In genomic region chr19:37979547-37980082, GRCh38 we compare ENCODE assay signal across 2 cellular contexts.
A peak's percentile ranks its signal among the peaks of the same experiment; 100 is the strongest.
TF ChIP-seq lines count a peak whose summit lies in the region.

No MANE protein-coding gene starts in this region.

TF ChIP-seq in HEK293, 187 proteins besides CTCF, POLR2A, EP300 and RAD21 (continued from another document and continues in another):
- TF ChIP-seq ZBTB11 (tag by site-specific recombination; conservative IDR thresholded peaks at IDR 0.05; ENCODE audit: low read depth): no peak
- TF ChIP-seq ZNF580 (tag by site-specific recombination; IDR thresholded peaks at IDR 0.05): no peak
- TF ChIP-seq ZNF239 (tag by site-specific recombination; IDR thresholded peaks at IDR 0.05): no peak
- TF ChIP-seq ZNF548 (tag by site-specific recombination; IDR thresholded peaks at IDR 0.05): no peak
- TF ChIP-seq MEIS1 (CRISPR knock-in tag; IDR thresholded peaks at IDR 0.05; ENCODE audit: borderline replicate concordance): no peak
- TF ChIP-seq ZNF302 (tag by site-specific recombination; IDR thresholded peaks at IDR 0.05; ENCODE audit: low read depth): no peak; the same call in 1 of the 2 replicates
- no peak for TF ChIP-seq ZNF311 (tag by site-specific recombination; IDR thresholded peaks at IDR 0.05; ENCODE audit: borderline replicate concordance)
- no peak for TF ChIP-seq ZNF132 (tag by site-specific recombination; IDR thresholded peaks at IDR 0.05; ENCODE audit: borderline replicate concordance)
- TF ChIP-seq ZNF776 (tag by site-specific recombination; IDR thresholded peaks at IDR 0.05; ENCODE audit: borderline replicate concordance): no peak
- TF ChIP-seq ZNF366 (tag by site-specific recombination; conservative IDR thresholded peaks at IDR 0.05): no peak; the same call in 1 of the 2 replicates
- no peak for TF ChIP-seq ZNF404 (tag by site-specific recombination; IDR thresholded peaks at IDR 0.05)
- TF ChIP-seq ZEB2 (tag by site-specific recombination; IDR thresholded peaks at IDR 0.05): peak; percentile 41; the same call in 1 of the 2 replicates
- no peak for TF ChIP-seq ZBTB21 (tag by site-specific recombination; IDR thresholded peaks at IDR 0.05)
- no peak for TF ChIP-seq ZNF621 (tag by site-specific recombination; IDR thresholded peaks at IDR 0.05)
- TF ChIP-seq ZNF549 (tag by site-specific recombination; IDR thresholded peaks at IDR 0.05): no peak
- TF ChIP-seq ZNF416 (tag by site-specific recombination; IDR thresholded peaks at IDR 0.05): no peak
- TF ChIP-seq ZNF660 (tag by site-specific recombination; IDR thresholded peaks at IDR 0.05): no peak; the same call in none of the 2 replicates
- TF ChIP-seq, protein P1, sequence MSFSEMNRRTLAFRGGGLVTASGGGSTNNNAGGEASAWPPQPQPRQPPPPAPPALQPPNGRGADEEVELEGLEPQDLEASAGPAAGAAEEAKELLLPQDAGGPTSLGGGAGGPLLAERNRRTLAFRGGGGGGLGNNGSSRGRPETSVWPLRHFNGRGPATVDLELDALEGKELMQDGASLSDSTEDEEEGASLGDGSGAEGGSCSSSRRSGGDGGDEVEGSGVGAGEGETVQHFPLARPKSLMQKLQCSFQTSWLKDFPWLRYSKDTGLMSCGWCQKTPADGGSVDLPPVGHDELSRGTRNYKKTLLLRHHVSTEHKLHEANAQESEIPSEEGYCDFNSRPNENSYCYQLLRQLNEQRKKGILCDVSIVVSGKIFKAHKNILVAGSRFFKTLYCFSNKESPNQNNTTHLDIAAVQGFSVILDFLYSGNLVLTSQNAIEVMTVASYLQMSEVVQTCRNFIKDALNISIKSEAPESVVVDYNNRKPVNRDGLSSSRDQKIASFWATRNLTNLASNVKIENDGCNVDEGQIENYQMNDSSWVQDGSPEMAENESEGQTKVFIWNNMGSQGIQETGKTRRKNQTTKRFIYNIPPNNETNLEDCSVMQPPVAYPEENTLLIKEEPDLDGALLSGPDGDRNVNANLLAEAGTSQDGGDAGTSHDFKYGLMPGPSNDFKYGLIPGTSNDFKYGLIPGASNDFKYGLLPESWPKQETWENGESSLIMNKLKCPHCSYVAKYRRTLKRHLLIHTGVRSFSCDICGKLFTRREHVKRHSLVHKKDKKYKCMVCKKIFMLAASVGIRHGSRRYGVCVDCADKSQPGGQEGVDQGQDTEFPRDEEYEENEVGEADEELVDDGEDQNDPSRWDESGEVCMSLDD (tag by site-specific recombination; IDR thresholded peaks at IDR 0.05): 0 out of 2 replicates have a peak, but pooled peaks have one; percentile 43
- peak; percentile 46; the same call in 1 of the 2 replicates for TF ChIP-seq ZSCAN16 (tag by site-specific recombination; IDR thresholded peaks at IDR 0.05)
- peak; percentile 79 for TF ChIP-seq SCRT1 (tag by site-specific recombination; IDR thresholded peaks at IDR 0.05; ENCODE audit: borderline replicate concordance)
- TF ChIP-seq ZNF701 (tag by site-specific recombination; IDR thresholded peaks at IDR 0.05): no peak
- TF ChIP-seq BCL11B (tag by site-specific recombination; IDR thresholded peaks at IDR 0.05; ENCODE audit: low read depth): no peak
- TF ChIP-seq, protein P2, sequence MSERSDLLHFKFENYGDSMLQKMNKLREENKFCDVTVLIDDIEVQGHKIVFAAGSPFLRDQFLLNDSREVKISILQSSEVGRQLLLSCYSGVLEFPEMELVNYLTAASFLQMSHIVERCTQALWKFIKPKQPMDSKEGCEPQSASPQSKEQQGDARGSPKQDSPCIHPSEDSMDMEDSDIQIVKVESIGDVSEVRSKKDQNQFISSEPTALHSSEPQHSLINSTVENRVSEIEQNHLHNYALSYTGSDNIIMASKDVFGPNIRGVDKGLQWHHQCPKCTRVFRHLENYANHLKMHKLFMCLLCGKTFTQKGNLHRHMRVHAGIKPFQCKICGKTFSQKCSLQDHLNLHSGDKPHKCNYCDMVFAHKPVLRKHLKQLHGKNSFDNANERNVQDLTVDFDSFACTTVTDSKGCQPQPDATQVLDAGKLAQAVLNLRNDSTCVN (tag by site-specific recombination; optimal IDR thresholded peaks at IDR 0.05): peak; percentile 31
- no peak for TF ChIP-seq ZNF555 (tag by site-specific recombination; conservative IDR thresholded peaks at IDR 0.05)

TF ChIP-seq in HepG2, 621 proteins besides CTCF, POLR2A, EP300 and RAD21 (continued from another document and continues in another):
- TF ChIP-seq ZBTB33 (CRISPR knock-in tag; IDR thresholded peaks at IDR 0.05): 0 out of 2 replicates have a peak, but pooled peaks have one; percentile 11
- peak; percentile 87 for TF ChIP-seq ZNF263 (CRISPR knock-in tag; IDR thresholded peaks at IDR 0.05)
- TF ChIP-seq ZNF281 (CRISPR knock-in tag; IDR thresholded peaks at IDR 0.05; ENCODE audit: borderline replicate concordance): peak; percentile 70
- TF ChIP-seq, protein P3, sequence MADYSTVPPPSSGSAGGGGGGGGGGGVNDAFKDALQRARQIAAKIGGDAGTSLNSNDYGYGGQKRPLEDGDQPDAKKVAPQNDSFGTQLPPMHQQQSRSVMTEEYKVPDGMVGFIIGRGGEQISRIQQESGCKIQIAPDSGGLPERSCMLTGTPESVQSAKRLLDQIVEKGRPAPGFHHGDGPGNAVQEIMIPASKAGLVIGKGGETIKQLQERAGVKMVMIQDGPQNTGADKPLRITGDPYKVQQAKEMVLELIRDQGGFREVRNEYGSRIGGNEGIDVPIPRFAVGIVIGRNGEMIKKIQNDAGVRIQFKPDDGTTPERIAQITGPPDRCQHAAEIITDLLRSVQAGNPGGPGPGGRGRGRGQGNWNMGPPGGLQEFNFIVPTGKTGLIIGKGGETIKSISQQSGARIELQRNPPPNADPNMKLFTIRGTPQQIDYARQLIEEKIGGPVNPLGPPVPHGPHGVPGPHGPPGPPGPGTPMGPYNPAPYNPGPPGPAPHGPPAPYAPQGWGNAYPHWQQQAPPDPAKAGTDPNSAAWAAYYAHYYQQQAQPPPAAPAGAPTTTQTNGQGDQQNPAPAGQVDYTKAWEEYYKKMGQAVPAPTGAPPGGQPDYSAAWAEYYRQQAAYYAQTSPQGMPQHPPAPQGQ (CRISPR knock-in tag; IDR thresholded peaks at IDR 0.05; ENCODE audit: borderline replicate concordance): no peak
- peak; percentile 54; the same call in 1 of the 2 replicates for TF ChIP-seq BORCS8-MEF2B (CRISPR knock-in tag; IDR thresholded peaks at IDR 0.05)
- TF ChIP-seq CBFB (CRISPR knock-in tag; IDR thresholded peaks at IDR 0.05): no peak
- TF ChIP-seq KMT2A (CRISPR knock-in tag; IDR thresholded peaks at IDR 0.05): 0 out of 2 replicates have a peak, but pooled peaks have one; percentile 24
- no peak for TF ChIP-seq BRD4 (CRISPR knock-in tag; IDR thresholded peaks at IDR 0.05)
- TF ChIP-seq CREBL2 (CRISPR knock-in tag; IDR thresholded peaks at IDR 0.05; ENCODE audit: borderline replicate concordance): no peak
- TF ChIP-seq ZNF354B (CRISPR knock-in tag; IDR thresholded peaks at IDR 0.05): no peak
- 0 out of 2 replicates have a peak, but pooled peaks have one; percentile 16 for TF ChIP-seq ZNF644 (CRISPR knock-in tag; IDR thresholded peaks at IDR 0.05; ENCODE audit: low read depth)
- TF ChIP-seq, protein P4, sequence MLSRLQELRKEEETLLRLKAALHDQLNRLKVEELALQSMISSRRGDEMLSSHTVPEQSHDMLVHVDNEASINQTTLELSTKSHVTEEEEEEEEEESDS (CRISPR knock-in tag; IDR thresholded peaks at IDR 0.05; ENCODE audit: borderline replicate concordance): no peak
- peak; percentile 38 for TF ChIP-seq HNRNPLL (IDR thresholded peaks at IDR 0.05; ENCODE audit: low read depth, low read length, poor library complexity, severe bottlenecking)
- TF ChIP-seq NCOA5 (CRISPR knock-in tag; IDR thresholded peaks at IDR 0.05): no peak
- peak; percentile 78 for TF ChIP-seq HNRNPL (IDR thresholded peaks at IDR 0.05; ENCODE audit: low read depth, low read length)
- TF ChIP-seq CERS6 (CRISPR knock-in tag; IDR thresholded peaks at IDR 0.05): no peak
- peak; percentile 41; the same call in 1 of the 2 replicates for TF ChIP-seq REPIN1 (CRISPR knock-in tag; IDR thresholded peaks at IDR 0.05; ENCODE audit: borderline replicate concordance, low read depth)
- no peak for TF ChIP-seq HNRNPUL1 (IDR thresholded peaks at IDR 0.05; ENCODE audit: low read depth, low read length)
- TF ChIP-seq, protein P5, sequence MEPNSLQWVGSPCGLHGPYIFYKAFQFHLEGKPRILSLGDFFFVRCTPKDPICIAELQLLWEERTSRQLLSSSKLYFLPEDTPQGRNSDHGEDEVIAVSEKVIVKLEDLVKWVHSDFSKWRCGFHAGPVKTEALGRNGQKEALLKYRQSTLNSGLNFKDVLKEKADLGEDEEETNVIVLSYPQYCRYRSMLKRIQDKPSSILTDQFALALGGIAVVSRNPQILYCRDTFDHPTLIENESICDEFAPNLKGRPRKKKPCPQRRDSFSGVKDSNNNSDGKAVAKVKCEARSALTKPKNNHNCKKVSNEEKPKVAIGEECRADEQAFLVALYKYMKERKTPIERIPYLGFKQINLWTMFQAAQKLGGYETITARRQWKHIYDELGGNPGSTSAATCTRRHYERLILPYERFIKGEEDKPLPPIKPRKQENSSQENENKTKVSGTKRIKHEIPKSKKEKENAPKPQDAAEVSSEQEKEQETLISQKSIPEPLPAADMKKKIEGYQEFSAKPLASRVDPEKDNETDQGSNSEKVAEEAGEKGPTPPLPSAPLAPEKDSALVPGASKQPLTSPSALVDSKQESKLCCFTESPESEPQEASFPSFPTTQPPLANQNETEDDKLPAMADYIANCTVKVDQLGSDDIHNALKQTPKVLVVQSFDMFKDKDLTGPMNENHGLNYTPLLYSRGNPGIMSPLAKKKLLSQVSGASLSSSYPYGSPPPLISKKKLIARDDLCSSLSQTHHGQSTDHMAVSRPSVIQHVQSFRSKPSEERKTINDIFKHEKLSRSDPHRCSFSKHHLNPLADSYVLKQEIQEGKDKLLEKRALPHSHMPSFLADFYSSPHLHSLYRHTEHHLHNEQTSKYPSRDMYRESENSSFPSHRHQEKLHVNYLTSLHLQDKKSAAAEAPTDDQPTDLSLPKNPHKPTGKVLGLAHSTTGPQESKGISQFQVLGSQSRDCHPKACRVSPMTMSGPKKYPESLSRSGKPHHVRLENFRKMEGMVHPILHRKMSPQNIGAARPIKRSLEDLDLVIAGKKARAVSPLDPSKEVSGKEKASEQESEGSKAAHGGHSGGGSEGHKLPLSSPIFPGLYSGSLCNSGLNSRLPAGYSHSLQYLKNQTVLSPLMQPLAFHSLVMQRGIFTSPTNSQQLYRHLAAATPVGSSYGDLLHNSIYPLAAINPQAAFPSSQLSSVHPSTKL (CRISPR knock-in tag; IDR thresholded peaks at IDR 0.05): peak; percentile 39; the same call in 1 of the 2 replicates
- TF ChIP-seq, protein P6, sequence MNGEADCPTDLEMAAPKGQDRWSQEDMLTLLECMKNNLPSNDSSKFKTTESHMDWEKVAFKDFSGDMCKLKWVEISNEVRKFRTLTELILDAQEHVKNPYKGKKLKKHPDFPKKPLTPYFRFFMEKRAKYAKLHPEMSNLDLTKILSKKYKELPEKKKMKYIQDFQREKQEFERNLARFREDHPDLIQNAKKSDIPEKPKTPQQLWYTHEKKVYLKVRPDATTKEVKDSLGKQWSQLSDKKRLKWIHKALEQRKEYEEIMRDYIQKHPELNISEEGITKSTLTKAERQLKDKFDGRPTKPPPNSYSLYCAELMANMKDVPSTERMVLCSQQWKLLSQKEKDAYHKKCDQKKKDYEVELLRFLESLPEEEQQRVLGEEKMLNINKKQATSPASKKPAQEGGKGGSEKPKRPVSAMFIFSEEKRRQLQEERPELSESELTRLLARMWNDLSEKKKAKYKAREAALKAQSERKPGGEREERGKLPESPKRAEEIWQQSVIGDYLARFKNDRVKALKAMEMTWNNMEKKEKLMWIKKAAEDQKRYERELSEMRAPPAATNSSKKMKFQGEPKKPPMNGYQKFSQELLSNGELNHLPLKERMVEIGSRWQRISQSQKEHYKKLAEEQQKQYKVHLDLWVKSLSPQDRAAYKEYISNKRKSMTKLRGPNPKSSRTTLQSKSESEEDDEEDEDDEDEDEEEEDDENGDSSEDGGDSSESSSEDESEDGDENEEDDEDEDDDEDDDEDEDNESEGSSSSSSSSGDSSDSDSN (CRISPR knock-in tag; IDR thresholded peaks at IDR 0.05): no peak
- no peak for TF ChIP-seq ZNF782 (CRISPR knock-in tag; IDR thresholded peaks at IDR 0.05; ENCODE audit: borderline replicate concordance)
- TF ChIP-seq GZF1 (CRISPR knock-in tag; IDR thresholded peaks at IDR 0.05): no peak
- TF ChIP-seq PCBP1 (IDR thresholded peaks at IDR 0.05; ENCODE audit: borderline replicate concordance, low read depth, low read length): no peak
- no peak for TF ChIP-seq SSRP1 (CRISPR knock-in tag; IDR thresholded peaks at IDR 0.05)
- no peak for TF ChIP-seq SIX1 (CRISPR knock-in tag; IDR thresholded peaks at IDR 0.05; ENCODE audit: borderline replicate concordance)
- TF ChIP-seq ZNF614 (CRISPR knock-in tag; IDR thresholded peaks at IDR 0.05; ENCODE audit: borderline replicate concordance): no peak
- no peak for TF ChIP-seq KLF13 (CRISPR knock-in tag; IDR thresholded peaks at IDR 0.05)
